In the genomic region with DNA sequence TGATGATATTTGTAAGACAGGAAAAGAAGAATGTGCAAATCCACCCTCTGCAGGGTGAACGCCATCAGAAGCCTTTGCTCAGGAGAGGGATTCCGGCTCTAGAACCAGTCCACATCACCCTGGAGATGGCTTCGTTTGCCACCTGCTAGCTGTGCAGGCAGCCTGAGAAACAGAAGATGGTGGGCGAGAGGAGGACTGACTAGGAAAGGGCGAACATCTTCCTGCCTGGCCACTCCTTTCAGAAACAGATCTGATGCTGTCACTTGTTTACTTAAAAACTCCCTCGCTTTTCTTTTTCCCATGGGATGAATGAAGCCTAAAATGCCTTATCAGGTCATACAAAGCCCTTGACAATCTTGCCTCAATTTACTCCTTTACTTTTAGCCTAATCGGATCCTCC, we compare ENCODE assay signal across 9 cellular contexts. TPM values are rescaled to one million over a fixed set of nuclear protein-coding genes. Genes with fewer than 3 reads are reported as not detected.
DNase-seq lines count a peak whose midpoint lies in the region; ATAC-seq and TF ChIP-seq lines count a peak whose summit lies in the region.
"Had no signal": no experiment of that assay in that cellular context is flagged by ENCODE, and none has a peak within 500 bp of the region (broad histone marks: within the 10 kb centered on the region; RNA-seq: fewer than 3 reads in every experiment).

No MANE protein-coding gene starts in this region.

- H3K4me3 Mint-ChIP-seq in Calu3 (ENCODE audit: low read depth, unreplicated experiment), result peak overlapping the region; percentile 81

- no peaks in the 10 kb centered on the region for H3F3A ChIP-seq in Loucy (ENCODE audit: low read depth)

- CTCF ChIA-PET in Calu3 (lab: Charles Lee), result no interaction called here
- CTCF ChIA-PET in mammary epithelial cell (lab: Charles Lee; ENCODE audit: low non-redundant PET), result no interaction called here

- no peak overlapping the region for H3K27ac Mint-ChIP-seq in Calu3 (ENCODE audit: unreplicated experiment)

- in situ Hi-C loops in mammary epithelial cell (cut with MboI; ENCODE audit: low sequenced_read_pairs in 2 of 2), result no loop called here

- dilution Hi-C loops in mammary epithelial cell (cut with HindIII; ENCODE audit: low sequenced_read_pairs), result no loop called here

- no peaks in the 10 kb centered on the region for H3K27me3 Mint-ChIP-seq in Calu3 (ENCODE audit: unreplicated experiment)

- BruUV-seq in Calu3 (replicated peaks; lab: Mats Ljungman, UMichigan), result TSS peak; percentile 51
- TSS peak; percentile 19 for BruUV-seq in mammary epithelial cell (replicated peaks; lab: Mats Ljungman, UMichigan)

- H3K27me3 ChIP-seq in Loucy (ENCODE audit: insufficient read depth, low read length, poor library complexity, severe bottlenecking), result no peaks in the 10 kb centered on the region
- H3K27me3 ChIP-seq in mammary epithelial cell (ENCODE audit: insufficient read depth, low read length), result no peaks in the 10 kb centered on the region
- peaks cover 17% of the 10 kb centered on the region for H3K27me3 ChIP-seq in mucosa of stomach (ENCODE audit: control insufficient read depth, insufficient read depth, low read length)

- H3K9me3 ChIP-seq in Loucy (ENCODE audit: insufficient read depth, low read depth, low read length), result no peaks in the 10 kb centered on the region
- H3K9me3 ChIP-seq in mammary epithelial cell (replicated peaks; ENCODE audit: insufficient read depth, low read length), result no peaks in the 10 kb centered on the region
- H3K9me3 ChIP-seq in mucosa of stomach (ENCODE audit: control insufficient read depth, low read length), result no peaks in the 10 kb centered on the region

- H3K27ac ChIP-seq in mammary epithelial cell (ENCODE audit: insufficient read depth, low read depth, low read length), result peak overlapping the region; percentile 52

- H3K9me3 Mint-ChIP-seq in Calu3 (ENCODE audit: low read depth, unreplicated experiment), result no peaks in the 10 kb centered on the region

- H3K4me1 ChIP-seq in Loucy (ENCODE audit: insufficient read depth, low read length, poor library complexity, severe bottlenecking) (peaks cover 57% of the 10 kb centered on the region), mammary epithelial cell (ENCODE audit: insufficient read depth, low read length) (peaks cover 20% of the 10 kb centered on the region), mucosa of stomach (ENCODE audit: control insufficient read depth, insufficient read depth, low read length) (peaks cover 25% of the 10 kb centered on the region)

- H3K9ac ChIP-seq in Loucy (ENCODE audit: low read depth, low read length, poor library complexity, severe bottlenecking), result peak overlapping the region; percentile 92
- H3K9ac ChIP-seq in mammary epithelial cell (ENCODE audit: insufficient read depth, low read length), result peak overlapping the region; percentile 71
- peak overlapping the region; percentile 89 for H3K9ac ChIP-seq in mucosa of stomach (ENCODE audit: low read length)

- H2AFZ ChIP-seq in Loucy (ENCODE audit: low read length), result no peak overlapping the region
- H2AFZ ChIP-seq in mammary epithelial cell (ENCODE audit: low read depth, low read length), result no peak overlapping the region

- H3K79me2 ChIP-seq in Loucy (ENCODE audit: insufficient read depth, low read length) (peaks cover 58% of the 10 kb centered on the region), mammary epithelial cell (ENCODE audit: insufficient read depth, low read length) (peaks cover 55% of the 10 kb centered on the region)

- H3K4me3 ChIP-seq in Loucy (ENCODE audit: low read length, poor library complexity, severe bottlenecking) (peak overlapping the region; percentile 88), mammary epithelial cell (replicated peaks in 1 of 3; ENCODE audit: insufficient read depth in 1 of 3, low read depth in 2 of 3, low read length in 3 of 3) (peak overlapping the region; percentile 83 to 99 (median 96)), mucosa of stomach (ENCODE audit: low read length) (no peak overlapping the region)

- H3K4me2 ChIP-seq in Loucy (ENCODE audit: low read depth, low read length, poor library complexity, severe bottlenecking) (peak overlapping the region; percentile 82), mammary epithelial cell (ENCODE audit: insufficient read depth, low read depth, low read length) (peak overlapping the region; percentile 93)

- H3K36me3 ChIP-seq in Loucy (ENCODE audit: insufficient read depth, low read length) (no peaks in the 10 kb centered on the region), mammary epithelial cell (ENCODE audit: insufficient read depth, low read length) (no peaks in the 10 kb centered on the region), mucosa of stomach (ENCODE audit: control insufficient read depth, insufficient read depth, low read length) (no peaks in the 10 kb centered on the region)

- H3K9me2 ChIP-seq in Loucy (replicated peaks; ENCODE audit: low read depth, low read length), result no peaks in the 10 kb centered on the region

- intact Hi-C loops in Calu3 (cut with micrococcal nuclease; ENCODE audit: unreplicated experiment), result no loop called here
- intact Hi-C loops in mammary epithelial cell (cut with micrococcal nuclease), result no loop called here

- peaks cover 31% of the 10 kb centered on the region for H3K4me1 Mint-ChIP-seq in Calu3 (ENCODE audit: low read depth, unreplicated experiment)

- 29% methylated on average over 7 of the region's 7 CpGs for WGBS in mammary epithelial cell (ENCODE audit: low coverage, missing lambda C conversion rate)

- H3K36me3 Mint-ChIP-seq in Calu3 (ENCODE audit: insufficient read depth, unreplicated experiment), result peaks cover 23% of the 10 kb centered on the region

- no peak for DNase-seq in Calu3
- DNase-seq in mammary epithelial cell, result no peak
- no peak for DNase-seq in AML-193 (lab: John Stamatoyannopoulos, UW)

- ATAC-seq in GM18511 (IDR thresholded peaks at IDR 0.05; ENCODE audit: unreplicated experiment) (no peak), GM19395 (IDR thresholded peaks at IDR 0.05; ENCODE audit: unreplicated experiment) (no peak), HG02763 (IDR thresholded peaks at IDR 0.05; ENCODE audit: unreplicated experiment) (no peak)

- H4K20me1 ChIP-seq in Loucy (ENCODE audit: insufficient read depth, low read length, poor library complexity, severe bottlenecking) (peaks cover 43% of the 10 kb centered on the region), mammary epithelial cell (ENCODE audit: insufficient read depth, low read length) (no peaks in the 10 kb centered on the region)

- TF ChIP-seq CTCF in Calu3 (IDR thresholded peaks at IDR 0.05; ENCODE audit: unreplicated experiment) (no peak), Loucy (conservative IDR thresholded peaks at IDR 0.05; ENCODE audit: low read length) (no peak), mammary epithelial cell (conservative IDR thresholded peaks at IDR 0.05 in 1 of 2, IDR thresholded peaks at IDR 0.05 in 1 of 2; ENCODE audit: extremely low read depth in 1 of 2, insufficient read depth in 1 of 2, low read depth in 1 of 2, low read length in 2 of 2) (no peak)

RNA-seq across cellular contexts. Expression of a gene that starts 1.2 kb away (rescaled TPM):
- total RNA-seq in Calu3 (2022), result 30.2 and 33.2 TPM in 2 replicates
- total RNA-seq in mammary epithelial cell, result 10 to 100 TPM; 37.5 to 39.2 TPM
- 45.2 TPM for polyA plus RNA-seq in mammary epithelial cell
- polyA minus RNA-seq in mammary epithelial cell, result 42.6 TPM

RNA-seq across cellular contexts. Expression of a gene that starts 33.9 kb away (rescaled TPM):
- total RNA-seq in Calu3 (2022), result 22.2 and 25.9 TPM in 2 replicates
- total RNA-seq in mammary epithelial cell, result 10 to 100 TPM; 28.5 to 35.2 TPM
- 25.5 TPM for polyA plus RNA-seq in mammary epithelial cell
- 29.0 TPM for polyA minus RNA-seq in mammary epithelial cell

RNA-seq across cellular contexts. Expression of a gene that starts 34.0 kb away (rescaled TPM):
- total RNA-seq in Calu3 (2022) (26.9 and 27.1 TPM in 2 replicates), mammary epithelial cell (10 to 100 TPM; 15.8 to 20.2 TPM)
- polyA plus RNA-seq in mammary epithelial cell, result 12.5 TPM
- 3.5 TPM for polyA minus RNA-seq in mammary epithelial cell

RNA-seq across cellular contexts. Expression of a gene that starts 58.3 kb away (rescaled TPM):
- total RNA-seq in Calu3 (2022) (not detected in 2 replicates), mammary epithelial cell (not detected)
- not detected for polyA plus RNA-seq in mammary epithelial cell
- not detected for polyA minus RNA-seq in mammary epithelial cell
- total RNA-seq: NCI-H460 had no signal

RNA-seq across cellular contexts. Expression of a gene that starts 59.7 kb away (rescaled TPM):
- total RNA-seq in Calu3 (2022) (not detected in 2 replicates), mammary epithelial cell (not detected)
- polyA plus RNA-seq in mammary epithelial cell, result not detected
- not detected for polyA minus RNA-seq in mammary epithelial cell
- total RNA-seq: NCI-H460 had no signal
